8 cellular contexts compared by ENCODE assay signal in the genomic region with DNA sequence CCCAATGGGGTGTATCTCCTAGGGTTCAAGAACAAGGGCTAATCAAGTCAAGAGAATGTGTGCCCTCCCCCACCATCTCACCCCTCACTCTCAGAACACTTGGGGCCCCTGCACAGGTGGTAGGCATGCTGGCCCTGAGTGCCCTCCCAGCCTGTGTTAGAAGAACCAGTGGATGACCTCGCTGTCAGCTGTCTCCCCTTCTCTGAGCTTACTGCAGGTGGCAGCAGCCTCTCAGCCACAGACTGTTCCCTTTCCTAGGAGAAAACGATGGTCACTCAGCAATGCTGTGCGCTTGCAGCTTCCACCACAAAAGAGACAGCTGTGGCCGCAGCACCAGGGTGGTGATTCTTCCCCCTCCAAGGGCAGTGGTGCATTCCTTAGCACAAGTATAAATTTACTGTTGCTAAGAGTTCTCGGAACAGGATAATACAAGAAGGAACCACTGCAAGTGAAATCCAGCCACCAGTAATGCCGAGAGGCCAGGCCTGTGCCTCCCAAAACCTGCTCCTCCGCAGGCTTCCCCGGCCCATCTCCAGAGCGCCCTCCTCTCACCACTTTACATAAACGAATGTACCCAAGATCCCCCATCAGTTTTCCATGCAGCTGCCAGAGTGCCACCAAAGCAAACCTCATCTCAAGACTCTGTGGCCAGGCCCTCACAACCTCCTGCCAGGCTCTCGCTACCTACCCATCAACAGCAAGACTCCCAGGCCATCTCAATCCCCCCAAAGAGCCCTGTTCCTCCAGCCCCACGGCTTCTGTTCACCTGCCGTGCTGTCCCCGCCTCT. TPM values are rescaled to one million over a fixed set of nuclear protein-coding genes. Genes with fewer than 3 reads are reported as not detected.
DNase-seq lines count a peak whose midpoint lies in the region; ATAC-seq and TF ChIP-seq lines count a peak whose summit lies in the region.

No MANE protein-coding gene starts in this region.

- no peaks in the 10 kb centered on the region for H3K9me3 Mint-ChIP-seq in nephron

- peaks cover 61% of the 10 kb centered on the region for H3K27me3 Mint-ChIP-seq in nephron (ENCODE audit: low read depth)

- H3K36me3 ChIP-seq in tibial nerve: no peaks in the 10 kb centered on the region

- peaks cover 0 to 18% of the 10 kb centered on the region in 2 donors for H3K27me3 ChIP-seq in tibial nerve

- peak overlapping the region in 1 of 4 donors; percentile 86 for H3K27ac ChIP-seq in tibial nerve

- no peaks in the 10 kb centered on the region for H3K36me3 Mint-ChIP-seq in nephron (ENCODE audit: low read depth)

- TF ChIP-seq POLR2A in tibial nerve (IDR thresholded peaks at IDR 0.05): no peak

- H3K4me3 ChIP-seq in foreskin fibroblast (ENCODE audit: low read depth in 1 of 2, low read length in 2 of 2) (no peak overlapping the region), tibial nerve (no peak overlapping the region)

- H3K4me1 ChIP-seq in tibial nerve: peaks cover 0 to 24% (median 15%) of the 10 kb centered on the region in 4 donors

- TF ChIP-seq CTCF in foreskin fibroblast (IDR thresholded peaks at IDR 0.05; ENCODE audit: low read depth, low read length) (peak; percentile 94), nephron (IDR thresholded peaks at IDR 0.05; ENCODE audit: unreplicated experiment in 3 of 3) (peak; percentile 71 to 85 (median 84)), tibial nerve (IDR thresholded peaks at IDR 0.05) (peak; percentile 55 to 87 (median 75))

- peak in 1 of 2 donors; percentile 44 for TF ChIP-seq EP300 in tibial nerve (IDR thresholded peaks at IDR 0.05)

- 49 to 54% methylated on average over 14 of the region's 14 CpGs for WGBS in tibial nerve, 2 donors

- no peaks in the 10 kb centered on the region for H3K9me3 ChIP-seq in tibial nerve

- H3K27ac Mint-ChIP-seq in nephron: peak overlapping the region in 2 of 3 experiments; percentile 72

- peaks cover 20% of the 10 kb centered on the region for H3K4me1 Mint-ChIP-seq in nephron

- peak; percentile 59 for ATAC-seq in HG03139 (IDR thresholded peaks at IDR 0.05; ENCODE audit: unreplicated experiment)
- ATAC-seq in HG03159 (IDR thresholded peaks at IDR 0.05; ENCODE audit: unreplicated experiment): no peak

- H3K4me3 Mint-ChIP-seq in nephron: peak overlapping the region; percentile 81 to 90 (median 83)

- DNase-seq in DMS 273 treated with DMSO at 0.1 percent for 48 hours (lab: John Stamatoyannopoulos, UW) (peak; percentile 35), NCI-H82 treated with DMSO at 0.1 percent for 48 hours (lab: John Stamatoyannopoulos, UW; ENCODE audit: unreplicated experiment) (peak; percentile 80), foreskin fibroblast (peak; percentile 79 to 92), tibial nerve (ENCODE audit: low spot score in 2 of 2) (peak; percentile 41 to 61)
- peak; percentile 38 for DNase-seq in activated naive CD4-positive, alpha-beta T cell treated with Interleukin-2 at 50 U/mL for 16 hours

RNA-seq across cellular contexts. Expression of a gene that starts 0.9 kb away (rescaled TPM):
- total RNA-seq in tibial nerve: 100 to 1,000 TPM in 1 of 4 donors, 10 to 100 TPM in 3; 60.6 to 105 (median 76.2) TPM

RNA-seq across cellular contexts. Expression of a gene that starts 59.9 kb away (rescaled TPM):
- total RNA-seq in tibial nerve: under 1 TPM; under 0.01 to 0.59 (median 0.36) TPM

Comparison
In these comparisons a context has a peak if more than half of its experiments do, and no peak if none do; other contexts are left out.
1. DNase-seq: peak in every context shown above with its lines; median percentile 86 in foreskin fibroblast; 80 in NCI-H82 treated with DMSO at 0.1 percent for 48 hours; 51 in tibial nerve; 38 in activated naive CD4-positive, alpha-beta T cell treated with Interleukin-2 at 50 U/mL for 16 hours; 35 in DMS 273 treated with DMSO at 0.1 percent for 48 hours.